ENCODE assay signal across 20 cellular contexts in the genomic region with DNA sequence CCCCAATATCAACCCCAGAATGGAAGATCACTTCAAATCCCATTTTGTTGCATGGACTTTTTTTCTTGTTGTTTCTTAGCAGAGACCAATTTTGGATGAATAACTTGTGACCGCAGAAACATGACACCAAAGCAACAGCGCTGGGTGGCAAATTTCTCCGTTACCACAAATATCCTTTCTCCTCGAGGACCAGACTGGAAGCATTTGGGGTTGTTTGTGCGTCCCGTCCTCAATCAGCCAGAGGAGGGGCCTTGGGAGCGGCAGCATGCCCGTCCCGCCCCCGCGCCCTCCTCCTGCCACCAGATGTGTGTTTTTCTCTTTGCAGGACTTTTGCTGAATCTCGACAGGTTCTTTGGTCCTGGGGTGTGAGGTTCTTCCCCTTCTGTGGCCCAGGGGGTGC.
DNase-seq lines count a peak whose midpoint lies in the region; ATAC-seq and TF ChIP-seq lines count a peak whose summit lies in the region.
"Had no signal": no experiment of that assay in that cellular context is flagged by ENCODE, and none has a peak within 500 bp of the region (broad histone marks: within the 10 kb centered on the region; RNA-seq: fewer than 3 reads in every experiment).

No MANE protein-coding gene starts in this region.

- no peaks in the 10 kb centered on the region for H3K36me3 Mint-ChIP-seq in CD14-positive monocyte

- H3K4me1 Mint-ChIP-seq in CD14-positive monocyte, result no peaks in the 10 kb centered on the region

- DNase-seq in AG08395 (ENCODE audit: low spot score) (peak; percentile 68), H4 (ENCODE audit: low spot score) (peak; percentile 94), astrocyte of the spinal cord (ENCODE audit: low read depth, low spot score) (peak; percentile 1), left kidney (ENCODE audit: low read depth, low spot score) (peak; percentile 27), testis (no peak), CD14-positive monocyte (ENCODE audit: low spot score) (no peak)
- DNase-seq: 8988T; activated naive CD4-positive, alpha-beta T cell treated with anti-CD3 and anti-CD28 coated beads for 36 hours; activated T-cell treated with anti-CD3 and anti-CD28 coated beads, Interleukin-2, amount 50 U/mL, for 4 hours; caudate nucleus; effector CD8-positive, alpha-beta T cell; GF-D8; glutamatergic neuron; left ventricle myocardium inferior; NCI-H1417; T1000 had no signal

- H3K9me3 Mint-ChIP-seq in CD14-positive monocyte, result peaks cover 0 to 7% (median 5%) of the 10 kb centered on the region in 7 donors
- H3K9me3 Mint-ChIP-seq: activated naive CD4-positive, alpha-beta T cell treated with anti-CD3 and anti-CD28 coated beads for 36 hours had no signal

- H3K4me3 ChIP-seq in astrocyte of the spinal cord (ENCODE audit: low read depth, low read length) (no peak overlapping the region), testis (no peak overlapping the region)
- H3K4me3 ChIP-seq: left ventricle myocardium inferior had no signal

- no peaks in the 10 kb centered on the region for H3K36me3 ChIP-seq in testis (ENCODE audit: low read depth, missing control alignments)
- H3K36me3 ChIP-seq: left ventricle myocardium inferior, neutrophil had no signal

- no peak overlapping the region for H3K27ac ChIP-seq in testis
- H3K27ac ChIP-seq: left ventricle myocardium inferior, neutrophil had no signal

- H3K4me3 Mint-ChIP-seq in CD14-positive monocyte, result no peak overlapping the region
- H3K4me3 Mint-ChIP-seq: activated naive CD4-positive, alpha-beta T cell treated with anti-CD3 and anti-CD28 coated beads for 36 hours; activated T-cell treated with anti-CD3 and anti-CD28 coated beads, Interleukin-2, amount 50 U/mL, for 4 hours had no signal

- no peaks in the 10 kb centered on the region for H3K4me1 ChIP-seq in testis

- H3K27me3 Mint-ChIP-seq in CD14-positive monocyte (ENCODE audit: low read depth in 3 of 3), result peaks cover 7 to 20% (median 14%) of the 10 kb centered on the region in 3 donors

- intact Hi-C loops in testis (cut with DNase I; ENCODE audit: low total_unique reads), result no loop called here
- intact Hi-C loops in CD14-positive monocyte (cut with micrococcal nuclease), result no loop called here

- 37 to 51% methylated on average over 8 to 12 of the region's 12 CpGs for WGBS in testis, 2 donors

- no peak overlapping the region for H3K27ac Mint-ChIP-seq in CD14-positive monocyte
- H3K27ac Mint-ChIP-seq: activated naive CD4-positive, alpha-beta T cell treated with anti-CD3 and anti-CD28 coated beads for 36 hours had no signal

- no peaks in the 10 kb centered on the region for H3K27me3 ChIP-seq in testis

- in situ Hi-C loops in astrocyte of the spinal cord (cut with HindIII; ENCODE audit: low sequenced_read_pairs), result no loop called here

- no peak for TF ChIP-seq CTCF in astrocyte of the spinal cord (IDR thresholded peaks at IDR 0.05; ENCODE audit: low read depth, low read length)
- no peak for TF ChIP-seq CTCF in testis (IDR thresholded peaks at IDR 0.05)
- TF ChIP-seq CTCF in CD14-positive monocyte (IDR thresholded peaks at IDR 0.05), result no peak

- no peak for TF ChIP-seq POLR2A in testis (IDR thresholded peaks at IDR 0.05)

- ATAC-seq in GM21723 (IDR thresholded peaks at IDR 0.05; ENCODE audit: unreplicated experiment) (no peak), HG03097 (IDR thresholded peaks at IDR 0.05; ENCODE audit: low FRiP score, unreplicated experiment) (no peak)
- ATAC-seq: activated T-cell treated with anti-CD3 and anti-CD28 coated beads, Interleukin-2, amount 50 U/mL, for 4 hours; esophagus mucosa had no signal

- no peaks in the 10 kb centered on the region for H3K9me3 ChIP-seq in testis
- H3K9me3 ChIP-seq: left ventricle myocardium inferior, neutrophil had no signal

Comparison
In these comparisons a context has a peak if more than half of its experiments do, and no peak if none do; other contexts are left out.
1. DNase-seq: peak in AG08395 (single experiment), H4 (single experiment), astrocyte of the spinal cord (single experiment) and left kidney (single experiment); none in testis (single experiment) and CD14-positive monocyte (single experiment).